Comparison of ENCODE assay signal across 6 cellular contexts in genomic region chr7:41608447-41608846, GRCh38.
"Had no signal": no experiment of that assay in that cellular context is flagged by ENCODE, and none has a peak within 500 bp of the region (broad histone marks: within the 10 kb centered on the region; RNA-seq: fewer than 3 reads in every experiment).

No MANE protein-coding gene starts in this region.

- DNase-seq: GM23248, GOT3, H9, HCEC 1CT, KG1 had no signal

- H3K27ac ChIP-seq: GM23248, HL-60 had no signal

- H3K9ac ChIP-seq: GM23248 had no signal

- H3K4me3 ChIP-seq: GM23248 had no signal

- H2AFZ ChIP-seq: GM23248 had no signal
